In genomic region chr6:16583151-16583762, GRCh38 we compare ENCODE assay signal across 12 cellular contexts.
DNase-seq lines count a peak whose midpoint lies in the region; ATAC-seq and TF ChIP-seq lines count a peak whose summit lies in the region.
"Had no signal": no experiment of that assay in that cellular context is flagged by ENCODE, and none has a peak within 500 bp of the region (broad histone marks: within the 10 kb centered on the region; RNA-seq: fewer than 3 reads in every experiment).

No MANE protein-coding gene starts in this region.

- intact Hi-C loops in right cardiac atrium (cut with DNase I) (no loop called here), mucosa of descending colon (cut with DNase I, micrococcal nuclease) (no loop called here), uterus (cut with DNase I; ENCODE audit: low total_unique reads) (no loop called here)

- DNase-seq in right cardiac atrium (no peak), right atrium auricular region (ENCODE audit: low spot score) (no peak), cerebellar nuclear complex (lab: John Stamatoyannopoulos, UW) (peak; percentile 46 to 72), mucosa of descending colon (no peak), uterus (no peak), H7 (no peak), NCI-H146 (lab: John Stamatoyannopoulos, UW) (no peak), HPDE6-E6E7 (ENCODE audit: extremely low spot score) (no peak)
- DNase-seq: activated CD4-positive, alpha-beta T cell treated with anti-CD3 and anti-CD28 coated beads, Interleukin-2, amount 50 U/mL, for 1 hour; NCI-H2171 treated with DMSO at 0.1 percent for 48 hours; nephron progenitor cell; PC-9 had no signal

- no peak for TF ChIP-seq POLR2A in uterus (IDR thresholded peaks at IDR 0.05)

- H3K4me3 ChIP-seq in right cardiac atrium (ENCODE audit: low read length) (no peak overlapping the region), right atrium auricular region (peak overlapping the region in 1 of 2 donors; percentile 2), mucosa of descending colon (no peak overlapping the region), uterus (peak overlapping the region in 1 of 2 donors; percentile 14), H7 (ENCODE audit: insufficient read depth, low read depth, low read length) (no peak overlapping the region)
- H3K4me3 ChIP-seq: PC-9 had no signal

- peaks cover 2% of the 10 kb centered on the region for H3K4me1 ChIP-seq in right cardiac atrium (ENCODE audit: control insufficient read depth, insufficient read depth, low read length)
- H3K4me1 ChIP-seq in right atrium auricular region: peaks cover 0 to 12% of the 10 kb centered on the region in 2 donors
- H3K4me1 ChIP-seq in mucosa of descending colon (ENCODE audit: low read depth): peaks cover 6% of the 10 kb centered on the region
- no peaks in the 10 kb centered on the region for H3K4me1 ChIP-seq in uterus

- H3K27ac ChIP-seq in right cardiac atrium (ENCODE audit: low read length): no peak overlapping the region
- H3K27ac ChIP-seq in right atrium auricular region: no peak overlapping the region
- peak overlapping the region; percentile 46 to 59 for H3K27ac ChIP-seq in uterus
- H3K27ac ChIP-seq: PC-9 had no signal

- no peak for TF ChIP-seq CTCF in right atrium auricular region (IDR thresholded peaks at IDR 0.05)
- no peak for TF ChIP-seq CTCF in mucosa of descending colon (IDR thresholded peaks at IDR 0.05)
- TF ChIP-seq CTCF in uterus (IDR thresholded peaks at IDR 0.05): no peak

- 86% methylated on average over 12 of the region's 12 CpGs for WGBS in right cardiac atrium

- H3K36me3 ChIP-seq in right atrium auricular region (peaks cover 10% of the 10 kb centered on the region), mucosa of descending colon (ENCODE audit: low read depth) (no peaks in the 10 kb centered on the region), uterus (no peaks in the 10 kb centered on the region), H7 (replicated peaks; ENCODE audit: control insufficient read depth, insufficient read depth, low read length) (no peaks in the 10 kb centered on the region)

- H3K9me3 ChIP-seq in right cardiac atrium (ENCODE audit: control insufficient read depth, low read length): no peaks in the 10 kb centered on the region
- no peaks in the 10 kb centered on the region for H3K9me3 ChIP-seq in right atrium auricular region
- no peaks in the 10 kb centered on the region for H3K9me3 ChIP-seq in mucosa of descending colon
- no peaks in the 10 kb centered on the region for H3K9me3 ChIP-seq in uterus

- H3K27me3 ChIP-seq in right cardiac atrium (ENCODE audit: control insufficient read depth, insufficient read depth) (no peaks in the 10 kb centered on the region), right atrium auricular region (no peaks in the 10 kb centered on the region), uterus (no peaks in the 10 kb centered on the region), H7 (ENCODE audit: control insufficient read depth, insufficient read depth, low read length) (no peaks in the 10 kb centered on the region)

- ATAC-seq in right cardiac atrium: peak; percentile 38 to 41
- peak; percentile 79 for ATAC-seq in mucosa of descending colon

Comparison
In these comparisons a context has a peak if more than half of its experiments do, and no peak if none do; other contexts are left out.
1. DNase-seq: peak in cerebellar nuclear complex (2 of 2); none in right cardiac atrium (0 of 3), right atrium auricular region (single experiment), mucosa of descending colon (0 of 3), uterus (0 of 2), H7 (single experiment), NCI-H146 (single experiment) and HPDE6-E6E7 (single experiment).
2. H3K27ac ChIP-seq: peak in uterus (2 of 2); none in right cardiac atrium (single experiment) and right atrium auricular region (0 of 2).